ENCODE assay signal across 19 cellular contexts in genomic region chr17:30720013-30720471, GRCh38.
A peak's percentile ranks its signal among the peaks of the same experiment; 100 is the strongest.
DNase-seq lines count a peak whose midpoint lies in the region; ATAC-seq and TF ChIP-seq lines count a peak whose summit lies in the region.
"Had no signal": no experiment of that assay in that cellular context is flagged by ENCODE, and none has a peak within 500 bp of the region (broad histone marks: within the 10 kb centered on the region; RNA-seq: fewer than 3 reads in every experiment).

No MANE protein-coding gene starts in this region.

- H3K27ac ChIP-seq in right cardiac atrium (ENCODE audit: low read length) (no peak overlapping the region), dorsolateral prefrontal cortex (peak overlapping the region in 1 of 59 donors; percentile 4), osteoblast (ENCODE audit: low read depth, low read length) (no peak overlapping the region)
- H3K27ac ChIP-seq: breast epithelium, esophagus squamous epithelium, SJCRH30, tibial artery had no signal

- peaks cover 9% of the 10 kb centered on the region for H3K4me1 Mint-ChIP-seq in osteocyte (ENCODE audit: unreplicated experiment)
- H3K4me1 Mint-ChIP-seq: nephron had no signal

- H3K36me3 ChIP-seq in osteoblast (ENCODE audit: insufficient read depth, low read length): no peaks in the 10 kb centered on the region
- H3K36me3 ChIP-seq: breast epithelium, esophagus squamous epithelium, SJCRH30, tibial artery had no signal

- no peak for TF ChIP-seq CTCF in dorsolateral prefrontal cortex (IDR thresholded peaks at IDR 0.05 in 54 of 56, conservative IDR thresholded peaks at IDR 0.05 in 2 of 56; ENCODE audit: low read depth in 1 of 56, partially characterized antibody in 56 of 56)
- TF ChIP-seq CTCF in osteocyte (IDR thresholded peaks at IDR 0.05): no peak
- TF ChIP-seq CTCF in osteoblast (IDR thresholded peaks at IDR 0.05; ENCODE audit: extremely low read depth, low read depth, low read length): no peak

- peaks cover 21% of the 10 kb centered on the region for H4K20me1 ChIP-seq in osteoblast (ENCODE audit: insufficient read depth, low read length)

- H3K9me3 ChIP-seq in right cardiac atrium (ENCODE audit: control insufficient read depth, low read length): no peaks in the 10 kb centered on the region
- H3K9me3 ChIP-seq in osteoblast (ENCODE audit: low read depth, low read length): no peaks in the 10 kb centered on the region
- H3K9me3 ChIP-seq: breast epithelium, esophagus squamous epithelium, SJCRH30, tibial artery had no signal

- H3K4me3 Mint-ChIP-seq in osteocyte (ENCODE audit: unreplicated experiment): no peak overlapping the region
- H3K4me3 Mint-ChIP-seq: nephron had no signal

- peaks cover 7% of the 10 kb centered on the region for H3K36me3 Mint-ChIP-seq in osteocyte (ENCODE audit: unreplicated experiment)
- H3K36me3 Mint-ChIP-seq: CD4-positive, alpha-beta memory T cell had no signal

- H3K4me1 ChIP-seq in right cardiac atrium (ENCODE audit: control insufficient read depth, insufficient read depth, low read length) (no peaks in the 10 kb centered on the region), osteoblast (ENCODE audit: insufficient read depth, low read length) (no peaks in the 10 kb centered on the region)
- H3K4me1 ChIP-seq: breast epithelium, SJCRH30, tibial artery had no signal

- ATAC-seq in Right ventricle myocardium superior (ENCODE audit: poor library complexity): no peak
- ATAC-seq in right cardiac atrium: no peak
- ATAC-seq in GM21528 (IDR thresholded peaks at IDR 0.05; ENCODE audit: low FRiP score, unreplicated experiment): no peak
- ATAC-seq in HG03378 (IDR thresholded peaks at IDR 0.05; ENCODE audit: unreplicated experiment): no peak

- 95% methylated on average over 14 of the region's 14 CpGs for WGBS in right cardiac atrium

- no peaks in the 10 kb centered on the region for H3K27me3 Mint-ChIP-seq in osteocyte (ENCODE audit: unreplicated experiment)
- H3K27me3 Mint-ChIP-seq: CD4-positive, alpha-beta memory T cell; stimulated activated naive B cell treated with anti-CD40 and anti-IgM and Interleukin-4, amounts not matched to agents 10 μg/mL and 1 μg/mL and 100 μg/mL, for 72 hours had no signal

- H3K79me2 ChIP-seq in osteoblast (ENCODE audit: insufficient read depth, low read length): peaks cover 32% of the 10 kb centered on the region

- DNase-seq in Right ventricle myocardium superior (peak; percentile 35), right cardiac atrium (no peak), dorsolateral prefrontal cortex (peak in 6 of 10 donors; percentile 10 to 38 (median 24)), osteocyte (ENCODE audit: extremely low spot score, unreplicated experiment) (peak; percentile 73), osteoblast (ENCODE audit: insufficient read length, low spot score, missing footprints) (no peak), NCI-H446 (lab: John Stamatoyannopoulos, UW) (no peak)
- DNase-seq: DMS79, esophagus squamous epithelium, mammary epithelial cell, NCI-H2171 had no signal

- H3K27ac Mint-ChIP-seq in osteocyte (ENCODE audit: unreplicated experiment): no peak overlapping the region
- H3K27ac Mint-ChIP-seq: nephron; stimulated activated naive B cell treated with anti-CD40 and anti-IgM and Interleukin-4, amounts not matched to agents 10 μg/mL and 1 μg/mL and 100 μg/mL, for 72 hours; T-helper 2 cell treated with Interferon-gamma antibody and Interleukin-4, amounts not matched to agents 5 μg/mL and 100 μg/mL, for 36 hours had no signal

- H2AFZ ChIP-seq in osteoblast (ENCODE audit: low read length): no peak overlapping the region

- H3K27me3 ChIP-seq in right cardiac atrium (ENCODE audit: control insufficient read depth, insufficient read depth): no peaks in the 10 kb centered on the region
- H3K27me3 ChIP-seq in dorsolateral prefrontal cortex: no peaks in the 10 kb centered on the region
- H3K27me3 ChIP-seq in osteoblast (ENCODE audit: insufficient read depth, low read length): no peaks in the 10 kb centered on the region
- H3K27me3 ChIP-seq: breast epithelium, esophagus squamous epithelium, SJCRH30, tibial artery had no signal

- intact Hi-C loops in Right ventricle myocardium superior (cut with DNase I) (no loop called here), right cardiac atrium (cut with DNase I) (no loop called here), dorsolateral prefrontal cortex (cut with DNase I) (no loop called here)

- H3K9me3 Mint-ChIP-seq in osteocyte (ENCODE audit: unreplicated experiment): no peaks in the 10 kb centered on the region
- H3K9me3 Mint-ChIP-seq: nephron; T-helper 2 cell treated with Interferon-gamma antibody and Interleukin-4, amounts not matched to agents 5 μg/mL and 100 μg/mL, for 36 hours had no signal

- H3K4me2 ChIP-seq in osteoblast (ENCODE audit: insufficient read depth, low read length): no peak overlapping the region

- no peak overlapping the region for H3K4me3 ChIP-seq in right cardiac atrium (ENCODE audit: low read length)
- no peak overlapping the region for H3K4me3 ChIP-seq in dorsolateral prefrontal cortex
- no peak overlapping the region for H3K4me3 ChIP-seq in osteoblast (ENCODE audit: insufficient read depth, low read length)
- H3K4me3 ChIP-seq: breast epithelium, esophagus squamous epithelium, SJCRH30, tibial artery had no signal

Comparison
In these comparisons a context has a peak if more than half of its experiments do, and no peak if none do; other contexts are left out.
1. DNase-seq: peak in Right ventricle myocardium superior (single experiment), dorsolateral prefrontal cortex (6 of 10) and osteocyte (single experiment); none in right cardiac atrium (0 of 3), osteoblast (single experiment) and NCI-H446 (0 of 2).